29 cellular contexts compared by ENCODE assay signal in the genomic region with DNA sequence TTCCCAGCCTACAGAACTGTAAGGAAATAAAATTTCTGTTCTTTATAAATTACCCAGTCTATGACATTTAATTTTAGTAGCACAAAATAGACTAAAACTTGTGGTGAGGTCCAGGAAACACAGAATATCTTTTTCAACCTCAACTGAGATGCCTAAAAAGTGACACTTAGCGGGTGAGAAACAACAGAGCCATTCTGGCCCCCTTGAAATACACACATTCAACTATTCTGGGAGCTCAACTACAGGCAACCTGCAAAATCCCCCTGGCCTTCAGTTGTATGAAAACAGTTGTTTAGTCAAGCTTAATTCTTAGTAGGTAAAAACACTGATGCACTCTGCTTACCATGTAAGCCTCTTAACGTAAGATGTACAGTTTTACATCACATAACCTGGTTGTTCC.
"Had no signal": no experiment of that assay in that cellular context is flagged by ENCODE, and none has a peak within 500 bp of the region (broad histone marks: within the 10 kb centered on the region; RNA-seq: fewer than 3 reads in every experiment).

No MANE protein-coding gene starts in this region.

- H3K9me3 Mint-ChIP-seq: naive thymus-derived CD8-positive, alpha-beta T cell; nephron progenitor cell; neural crest cell; stimulated activated effector memory CD8-positive, alpha-beta T cell treated with anti-CD3 and anti-CD28 coated beads, Interleukin-12 subunit alpha, Interleukin-12 subunit beta, amount 100 ng/mL, for 72 hours; stimulated activated naive B cell treated with anti-CD40 and anti-IgM and Interleukin-4, amounts not matched to agents 10 μg/mL and 1 μg/mL and 100 μg/mL, for 72 hours; stimulated activated naive CD8-positive, alpha-beta T cell treated with anti-CD3 and anti-CD28 coated beads, Interleukin-15, Interleukin-2, amounts not matched to agents 100 ng/mL and 50 ng/mL, for 24 hours; type B pancreatic cell had no signal

- H3K4me1 Mint-ChIP-seq: nephron progenitor cell had no signal

- H3K4me3 Mint-ChIP-seq: nephron progenitor cell; neural crest cell; stimulated activated effector memory CD8-positive, alpha-beta T cell treated with anti-CD3 and anti-CD28 coated beads, Interleukin-12 subunit alpha, Interleukin-12 subunit beta, amount 100 ng/mL, for 72 hours; stimulated activated naive B cell treated with anti-CD40 and anti-IgM and Interleukin-4, amounts not matched to agents 10 μg/mL and 1 μg/mL and 100 μg/mL, for 72 hours; stimulated activated naive CD8-positive, alpha-beta T cell treated with anti-CD3 and anti-CD28 coated beads, Interleukin-15, Interleukin-2, amounts not matched to agents 100 ng/mL and 50 ng/mL, for 24 hours; type B pancreatic cell had no signal

- H3K79me2 ChIP-seq: parathyroid adenoma had no signal

- H3K36me3 ChIP-seq: ovary, uterus had no signal

- H2AFZ ChIP-seq: parathyroid adenoma had no signal

- H3K4me3 ChIP-seq: ovary, psoas muscle, right lobe of liver, sigmoid colon, stomach, testis, tibial artery, transverse colon, upper lobe of right lung, uterus had no signal

- H3K27me3 ChIP-seq: neutrophil, ovary, right lobe of liver, sigmoid colon, stomach, testis, tibial artery, transverse colon, upper lobe of right lung, uterus had no signal

- H3K9ac ChIP-seq: parathyroid adenoma had no signal

- DNase-seq: naive thymus-derived CD8-positive, alpha-beta T cell; nephron progenitor cell; nucleus accumbens; ovary; posterior cingulate gyrus; psoas muscle; right cardiac atrium; right lobe of liver; sigmoid colon; small intestine; stimulated activated CD4-positive, alpha-beta T cell treated with anti-CD3 and anti-CD28 coated beads, Interleukin-15, amount 100 ng/mL, for 24 hours; stimulated activated CD4-positive, alpha-beta T cell treated with anti-CD3 and anti-CD28 coated beads, Interleukin-2, amount 100 ng/mL, for 24 hours; stimulated activated CD4-positive, alpha-beta T cell treated with anti-CD3 and anti-CD28 coated beads, Interleukin-2, amount 100 ng/mL, for 48 hours; stimulated activated CD4-positive, alpha-beta T cell treated with anti-CD3 and anti-CD28 coated beads, Interleukin-4, amount 100 ng/mL, for 24 hours; stimulated activated naive B cell treated with anti-CD40 and anti-IgM and Interleukin-4, amounts not matched to agents 10 μg/mL and 1 μg/mL and 100 μg/mL, for 72 hours; stimulated activated naive CD4-positive, alpha-beta T cell treated with Interleukin-2 at 50 U/mL for 16 hours; stomach; testis; tibial artery; transverse colon; upper lobe of right lung; uterus had no signal

- ATAC-seq: naive thymus-derived CD8-positive, alpha-beta T cell; psoas muscle; right cardiac atrium; right lobe of liver; stimulated activated effector memory CD8-positive, alpha-beta T cell treated with anti-CD3 and anti-CD28 coated beads, Interleukin-12 subunit alpha, Interleukin-12 subunit beta, amount 100 ng/mL, for 72 hours; stimulated activated naive B cell treated with anti-CD40 and anti-IgM and Interleukin-4, amounts not matched to agents 10 μg/mL and 1 μg/mL and 100 μg/mL, for 72 hours; upper lobe of right lung had no signal

- H3K4me1 ChIP-seq: right lobe of liver, stomach, testis, tibial artery, transverse colon, upper lobe of right lung, uterus had no signal

- H3K27ac ChIP-seq: neutrophil, ovary, parathyroid adenoma, psoas muscle, right lobe of liver, sigmoid colon, stomach, testis, tibial artery, transverse colon, upper lobe of right lung, uterus had no signal

- H3K27ac Mint-ChIP-seq: naive thymus-derived CD8-positive, alpha-beta T cell; nephron progenitor cell; progenitor cell of endocrine pancreas; stimulated activated effector memory CD8-positive, alpha-beta T cell treated with anti-CD3 and anti-CD28 coated beads, Interleukin-12 subunit alpha, Interleukin-12 subunit beta, amount 100 ng/mL, for 72 hours; stimulated activated naive B cell treated with anti-CD40 and anti-IgM and Interleukin-4, amounts not matched to agents 10 μg/mL and 1 μg/mL and 100 μg/mL, for 72 hours; stimulated activated naive CD8-positive, alpha-beta T cell treated with anti-CD3 and anti-CD28 coated beads, Interleukin-15, Interleukin-2, amounts not matched to agents 100 ng/mL and 50 ng/mL, for 24 hours; type B pancreatic cell had no signal

- H3K27me3 Mint-ChIP-seq: naive thymus-derived CD8-positive, alpha-beta T cell; progenitor cell of endocrine pancreas; stimulated activated naive B cell treated with anti-CD40 and anti-IgM and Interleukin-4, amounts not matched to agents 10 μg/mL and 1 μg/mL and 100 μg/mL, for 72 hours; stimulated activated naive CD8-positive, alpha-beta T cell treated with anti-CD3 and anti-CD28 coated beads, Interleukin-15, Interleukin-2, amounts not matched to agents 100 ng/mL and 50 ng/mL, for 24 hours; type B pancreatic cell had no signal

- H3K9me3 ChIP-seq: neutrophil, ovary, psoas muscle, right lobe of liver, sigmoid colon, stomach, testis, tibial artery, transverse colon, upper lobe of right lung, uterus had no signal
